Comparison of ENCODE assay signal across 1 cellular context in genomic region chr1:27301582-27302199, GRCh38.
TF ChIP-seq lines count a peak whose summit lies in the region.

No MANE protein-coding gene starts in this region.

TF ChIP-seq in IMR-90, 13 proteins besides CTCF, POLR2A, EP300 and RAD21:
- TF ChIP-seq CEBPB (IDR thresholded peaks at IDR 0.05; ENCODE audit: low read depth, low read length) (no peak), RCOR1 (IDR thresholded peaks at IDR 0.05; ENCODE audit: insufficient replicate concordance, low read length) (no peak), MAFK (IDR thresholded peaks at IDR 0.05; ENCODE audit: low read depth, low read length) (no peak), NFE2L2 (IDR thresholded peaks at IDR 0.05; ENCODE audit: low read depth, low read length) (no peak), USF2 (IDR thresholded peaks at IDR 0.05; ENCODE audit: low read depth, low read length) (no peak), RFX5 (IDR thresholded peaks at IDR 0.05; ENCODE audit: low read depth, low read length) (no peak), SMC3 (IDR thresholded peaks at IDR 0.05; ENCODE audit: low read depth, low read length) (no peak), FOS (IDR thresholded peaks at IDR 0.05; ENCODE audit: low read depth, low read length) (no peak)
- TF ChIP-seq, protein P1, sequence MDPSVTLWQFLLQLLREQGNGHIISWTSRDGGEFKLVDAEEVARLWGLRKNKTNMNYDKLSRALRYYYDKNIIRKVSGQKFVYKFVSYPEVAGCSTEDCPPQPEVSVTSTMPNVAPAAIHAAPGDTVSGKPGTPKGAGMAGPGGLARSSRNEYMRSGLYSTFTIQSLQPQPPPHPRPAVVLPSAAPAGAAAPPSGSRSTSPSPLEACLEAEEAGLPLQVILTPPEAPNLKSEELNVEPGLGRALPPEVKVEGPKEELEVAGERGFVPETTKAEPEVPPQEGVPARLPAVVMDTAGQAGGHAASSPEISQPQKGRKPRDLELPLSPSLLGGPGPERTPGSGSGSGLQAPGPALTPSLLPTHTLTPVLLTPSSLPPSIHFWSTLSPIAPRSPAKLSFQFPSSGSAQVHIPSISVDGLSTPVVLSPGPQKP (IDR thresholded peaks at IDR 0.05; ENCODE audit: borderline replicate concordance, low read depth, low read length): no peak
